ENCODE assay signal across 13 cellular contexts in genomic region chr15:45180201-45180600, GRCh38. TPM values are rescaled to one million over a fixed set of nuclear protein-coding genes. Genes with fewer than 3 reads are reported as not detected.
DNase-seq lines count a peak whose midpoint lies in the region; ATAC-seq and TF ChIP-seq lines count a peak whose summit lies in the region.
"Had no signal": no experiment of that assay in that cellular context is flagged by ENCODE, and none has a peak within 500 bp of the region (broad histone marks: within the 10 kb centered on the region; RNA-seq: fewer than 3 reads in every experiment).

No MANE protein-coding gene starts in this region.

- H3K27ac ChIP-seq in epithelial cell of prostate: peak overlapping the region; percentile 29

- H3K27me3 Mint-ChIP-seq in activated T-cell treated with anti-CD3 and anti-CD28 coated beads, Interleukin-2, amount 50 U/mL, for 4 hours (ENCODE audit: low read depth): no peaks in the 10 kb centered on the region
- H3K27me3 Mint-ChIP-seq in naive thymus-derived CD8-positive, alpha-beta T cell: no peaks in the 10 kb centered on the region

- ATAC-seq in activated T-cell treated with anti-CD3 and anti-CD28 coated beads, Interleukin-2, amount 50 U/mL, for 4 hours: peak; percentile 17 to 44
- peak; percentile 55 for ATAC-seq in stimulated activated naive CD8-positive, alpha-beta T cell treated with anti-CD3 and anti-CD28 coated beads, Interleukin-15, Interleukin-2, amounts not matched to agents 100 U/mL and 50 U/mL, for 24 hours
- ATAC-seq in naive thymus-derived CD8-positive, alpha-beta T cell: no peak

- POLR2A ChIA-PET in GM10248 (lab: Yijun Ruan, JAX): interaction anchor here (1.4 kb wide), 1 partner anchor 21 kb away, joined by 4 read pairs; no protein-coding TSS in a partner anchor
- POLR2A ChIA-PET in naive thymus-derived CD8-positive, alpha-beta T cell (lab: Charles Lee): interaction anchor here (0.5 to 3.0 kb wide), 6 partner anchors 13 to 94 kb away, joined by 3 to 14 read pairs (median 3); no protein-coding TSS in a partner anchor

- DNase-seq in activated T-cell treated with anti-CD3 and anti-CD28 coated beads, Interleukin-2, amount 50 U/mL, for 4 hours: no peak
- no peak for DNase-seq in activated T-cell treated with anti-CD3 and anti-CD28 coated beads, Interleukin-2, amount 50 U/mL, for 1 hour
- DNase-seq in SW480 (ENCODE audit: low spot score): peak; percentile 78
- DNase-seq in epithelial cell of prostate (ENCODE audit: low read depth, low spot score): no peak
- DNase-seq in stimulated activated naive CD8-positive, alpha-beta T cell treated with anti-CD3 and anti-CD28 coated beads, Interleukin-15, Interleukin-2, amounts not matched to agents 100 U/mL and 50 U/mL, for 24 hours: peak; percentile 44
- no peak for DNase-seq in GM10248 (ENCODE audit: extremely low spot score)
- no peak for DNase-seq in NCI-H1436 treated with DMSO at 0.1 percent for 48 hours (lab: John Stamatoyannopoulos, UW)
- no peak for DNase-seq in naive thymus-derived CD8-positive, alpha-beta T cell
- DNase-seq: DMS53, RPMI8226, small intestine had no signal

- H3K4me3 Mint-ChIP-seq in activated T-cell treated with anti-CD3 and anti-CD28 coated beads, Interleukin-2, amount 50 U/mL, for 4 hours: no peak overlapping the region
- peak overlapping the region in 2 of 10 donors; percentile 19 to 29 for H3K4me3 Mint-ChIP-seq in naive thymus-derived CD8-positive, alpha-beta T cell

- CTCF ChIA-PET in GM10248 (lab: Yijun Ruan, JAX): interaction anchor here (1.1 to 13.2 kb wide), 7 partner anchors 16 to 97 kb away, joined by 3 to 234 read pairs (median 9); no protein-coding TSS in a partner anchor

- no peak for TF ChIP-seq CTCF in GM10248 (IDR thresholded peaks at IDR 0.05; ENCODE audit: control extremely low read depth, extremely low read depth, low read depth, missing control alignments)

- H3K36me3 Mint-ChIP-seq in activated T-cell treated with anti-CD3 and anti-CD28 coated beads, Interleukin-2, amount 50 U/mL, for 4 hours (ENCODE audit: insufficient read depth): peaks cover 20% of the 10 kb centered on the region
- H3K36me3 Mint-ChIP-seq in naive thymus-derived CD8-positive, alpha-beta T cell: no peaks in the 10 kb centered on the region

- peaks cover 15% of the 10 kb centered on the region for H3K4me1 Mint-ChIP-seq in activated T-cell treated with anti-CD3 and anti-CD28 coated beads, Interleukin-2, amount 50 U/mL, for 4 hours (ENCODE audit: low read depth)
- peaks cover 17 to 33% (median 24%) of the 10 kb centered on the region in 4 donors for H3K4me1 Mint-ChIP-seq in naive thymus-derived CD8-positive, alpha-beta T cell

- no peaks in the 10 kb centered on the region for H3K9me3 Mint-ChIP-seq in activated T-cell treated with anti-CD3 and anti-CD28 coated beads, Interleukin-2, amount 50 U/mL, for 4 hours
- H3K9me3 Mint-ChIP-seq in naive thymus-derived CD8-positive, alpha-beta T cell: no peaks in the 10 kb centered on the region

- peak overlapping the region in 5 of 10 donors; percentile 0 to 83 (median 69) for H3K27ac Mint-ChIP-seq in naive thymus-derived CD8-positive, alpha-beta T cell

RNA-seq across cellular contexts. Expression of gene SHF, which starts 7.6 kb away (rescaled TPM):
- 10 to 100 TPM; 17.5 to 30.5 (median 19.2) TPM for total RNA-seq in activated T-cell treated with anti-CD3 and anti-CD28 coated beads, Interleukin-2, amount 50 U/mL, for 4 hours
- 1 to 10 TPM; 8.1 to 9.7 TPM for total RNA-seq in naive thymus-derived CD8-positive, alpha-beta T cell
- 1 to 10 TPM; 1.1 to 2.6 (median 1.4) TPM for polyA plus RNA-seq in naive thymus-derived CD8-positive, alpha-beta T cell

RNA-seq across cellular contexts. Expression of gene DUOX1, which starts 50.4 kb away (rescaled TPM):
- total RNA-seq in activated T-cell treated with anti-CD3 and anti-CD28 coated beads, Interleukin-2, amount 50 U/mL, for 4 hours: under 1 TPM; 0.13 to 0.42 (median 0.22) TPM
- total RNA-seq in naive thymus-derived CD8-positive, alpha-beta T cell: not detected
- 1 to 10 TPM in 1 of 3 donors, under 1 TPM in 2; 0.35 to 3.7 (median 0.40) TPM for polyA plus RNA-seq in naive thymus-derived CD8-positive, alpha-beta T cell
- polyA plus RNA-seq: AG04450 had no signal

RNA-seq across cellular contexts. Expression of gene DUOXA1, which starts 50.5 kb away (rescaled TPM):
- under 1 TPM; 0.08 to 0.58 (median 0.24) TPM for total RNA-seq in activated T-cell treated with anti-CD3 and anti-CD28 coated beads, Interleukin-2, amount 50 U/mL, for 4 hours
- total RNA-seq in naive thymus-derived CD8-positive, alpha-beta T cell: under 1 TPM; 0.77 to 0.81 TPM
- under 1 TPM in 1 of 3 donors, not detected in 2; 0.26 TPM for polyA plus RNA-seq in naive thymus-derived CD8-positive, alpha-beta T cell
- total RNA-seq: cerebellum had no signal
- polyA plus RNA-seq: AG04450 had no signal

Comparison
In these comparisons a context has a peak if more than half of its experiments do, and no peak if none do; other contexts are left out.
1. ATAC-seq: peak in activated T-cell treated with anti-CD3 and anti-CD28 coated beads, Interleukin-2, amount 50 U/mL, for 4 hours (2 of 2) and stimulated activated naive CD8-positive, alpha-beta T cell treated with anti-CD3 and anti-CD28 coated beads, Interleukin-15, Interleukin-2, amounts not matched to agents 100 U/mL and 50 U/mL, for 24 hours (single experiment); none in naive thymus-derived CD8-positive, alpha-beta T cell (0 of 2).
2. DNase-seq: peak in SW480 (single experiment) and stimulated activated naive CD8-positive, alpha-beta T cell treated with anti-CD3 and anti-CD28 coated beads, Interleukin-15, Interleukin-2, amounts not matched to agents 100 U/mL and 50 U/mL, for 24 hours (single experiment); none in activated T-cell treated with anti-CD3 and anti-CD28 coated beads, Interleukin-2, amount 50 U/mL, for 4 hours (single experiment), activated T-cell treated with anti-CD3 and anti-CD28 coated beads, Interleukin-2, amount 50 U/mL, for 1 hour (single experiment), epithelial cell of prostate (single experiment), GM10248 (single experiment), NCI-H1436 treated with DMSO at 0.1 percent for 48 hours (single experiment) and naive thymus-derived CD8-positive, alpha-beta T cell (0 of 10).